In genomic region chr2:235908826-235909225, GRCh38 we compare ENCODE assay signal across 10 cellular contexts.
DNase-seq lines count a peak whose midpoint lies in the region; ATAC-seq and TF ChIP-seq lines count a peak whose summit lies in the region.
"Had no signal": no experiment of that assay in that cellular context is flagged by ENCODE, and none has a peak within 500 bp of the region (broad histone marks: within the 10 kb centered on the region; RNA-seq: fewer than 3 reads in every experiment).

No MANE protein-coding gene starts in this region.

- CTCF ChIA-PET in GM10248 (lab: Yijun Ruan, JAX): no interaction called here

- H3K27me3 ChIP-seq in mesendoderm (ENCODE audit: insufficient read depth, low read length, poor library complexity): no peaks in the 10 kb centered on the region
- no peaks in the 10 kb centered on the region for H3K27me3 ChIP-seq in neuronal stem cell (ENCODE audit: control insufficient read depth in 3 of 3, insufficient read depth in 3 of 3, low read depth in 1 of 3, low read length in 3 of 3)

- no peak overlapping the region for H4K5ac ChIP-seq in mesendoderm (ENCODE audit: low read length)

- no peak overlapping the region for H3K4me3 Mint-ChIP-seq in chondrocyte (ENCODE audit: unreplicated experiment)
- H3K4me3 Mint-ChIP-seq: nephron had no signal

- H3K14ac ChIP-seq in neuronal stem cell (ENCODE audit: low read length): no peak overlapping the region

- POLR2A ChIA-PET in GM10248 (lab: Yijun Ruan, JAX): no interaction called here

- H2BK120ac ChIP-seq in mesendoderm (ENCODE audit: low read depth, low read length): no peak overlapping the region
- H2BK120ac ChIP-seq in neuronal stem cell (ENCODE audit: low read depth, low read length): no peak overlapping the region

- H3K36me3 Mint-ChIP-seq in chondrocyte (ENCODE audit: low read depth): peaks cover 13% of the 10 kb centered on the region

- peak; percentile 71 for ATAC-seq in GM19351 (IDR thresholded peaks at IDR 0.05; ENCODE audit: unreplicated experiment)
- peak; percentile 97 for ATAC-seq in HG02870 (IDR thresholded peaks at IDR 0.05; ENCODE audit: unreplicated experiment)

- H3K4me2 ChIP-seq in mesendoderm (ENCODE audit: low read length): no peak overlapping the region
- no peak overlapping the region for H3K4me2 ChIP-seq in neuronal stem cell (ENCODE audit: insufficient read depth, low read length, poor library complexity, severe bottlenecking)

- H3K18ac ChIP-seq in mesendoderm (ENCODE audit: low read length): no peak overlapping the region
- no peak overlapping the region for H3K18ac ChIP-seq in neuronal stem cell (ENCODE audit: low read length)

- no peak for TF ChIP-seq CTCF in GM10248 (IDR thresholded peaks at IDR 0.05; ENCODE audit: control extremely low read depth, extremely low read depth, low read depth, missing control alignments)
- no peak for TF ChIP-seq CTCF in chondrocyte (IDR thresholded peaks at IDR 0.05)

- H3K36me3 ChIP-seq in mesendoderm (ENCODE audit: control insufficient read depth, insufficient read depth, low read length) (no peaks in the 10 kb centered on the region), neuronal stem cell (replicated peaks in 1 of 2; ENCODE audit: control insufficient read depth in 2 of 2, insufficient read depth in 2 of 2, low read length in 2 of 2) (peaks cover 3 to 43% of the 10 kb centered on the region in 2 donors)

- H3K27me3 Mint-ChIP-seq in chondrocyte (ENCODE audit: low read depth): no peaks in the 10 kb centered on the region

- no peak overlapping the region for H3K27ac ChIP-seq in mesendoderm (ENCODE audit: low read depth, low read length)
- no peak overlapping the region for H3K27ac ChIP-seq in neuronal stem cell (replicated peaks; ENCODE audit: low read length)

- no peak overlapping the region for H3K4ac ChIP-seq in mesendoderm (ENCODE audit: low read depth, low read length)
- H3K4ac ChIP-seq in neuronal stem cell (ENCODE audit: low read length): no peak overlapping the region

- H3K4me1 Mint-ChIP-seq in chondrocyte (ENCODE audit: low read depth): peaks cover 5% of the 10 kb centered on the region

- H3K9me3 Mint-ChIP-seq in chondrocyte (ENCODE audit: low read depth): peaks cover 5% of the 10 kb centered on the region

- H3K79me1 ChIP-seq in mesendoderm (ENCODE audit: low read length) (no peaks in the 10 kb centered on the region), neuronal stem cell (ENCODE audit: low read depth, low read length) (no peaks in the 10 kb centered on the region)

- H3K9ac ChIP-seq in mesendoderm (ENCODE audit: low read length) (no peak overlapping the region), neuronal stem cell (ENCODE audit: low read depth, low read length, poor library complexity) (no peak overlapping the region)

- H4K91ac ChIP-seq in neuronal stem cell (ENCODE audit: low read depth, low read length, poor library complexity): no peak overlapping the region

- no peak overlapping the region for H2AFZ ChIP-seq in neuronal stem cell (ENCODE audit: low read length)

- H2AK5ac ChIP-seq in mesendoderm (ENCODE audit: low read length) (no peak overlapping the region), neuronal stem cell (ENCODE audit: low read depth, low read length) (no peak overlapping the region)

- H3K23ac ChIP-seq in mesendoderm (ENCODE audit: low read length): no peak overlapping the region
- no peak overlapping the region for H3K23ac ChIP-seq in neuronal stem cell (ENCODE audit: low read depth, low read length, poor library complexity)

- no peaks in the 10 kb centered on the region for H3K79me2 ChIP-seq in mesendoderm (ENCODE audit: control insufficient read depth, insufficient read depth, low read length)

- H2BK5ac ChIP-seq in mesendoderm (ENCODE audit: low read length) (no peak overlapping the region), neuronal stem cell (ENCODE audit: low read length) (no peak overlapping the region)

- DNase-seq in GM10248 (ENCODE audit: extremely low spot score) (peak; percentile 65), NAMALWA (ENCODE audit: low spot score) (peak; percentile 14), chondrocyte (ENCODE audit: low spot score) (no peak), mesendoderm (no peak), neuronal stem cell (ENCODE audit: low spot score) (no peak)
- DNase-seq in activated naive CD4-positive, alpha-beta T cell (lab: John Stamatoyannopoulos, UW): no peak
- DNase-seq: stimulated activated naive CD4-positive, alpha-beta T cell treated with Interleukin-2 at 50 U/mL for 16 hours had no signal

- WGBS in mesendoderm (ENCODE audit: extremely low coverage, insufficient coverage, low lambda C conversion rate): no CpG with 5 or more reads among the region's 6 CpGs
- no CpG with 5 or more reads among the region's 6 CpGs for WGBS in neuronal stem cell (ENCODE audit: extremely low coverage in 2 of 2, insufficient read length in 2 of 2, insufficient replicate concordance in 1 of 2), 2 donors

- H3K56ac ChIP-seq in mesendoderm (ENCODE audit: low read length): no peak overlapping the region

- no peak overlapping the region for H2BK12ac ChIP-seq in neuronal stem cell (ENCODE audit: low read length)

- no peak overlapping the region for H3K27ac Mint-ChIP-seq in chondrocyte (ENCODE audit: unreplicated experiment)

- no peak overlapping the region for H4K8ac ChIP-seq in mesendoderm (ENCODE audit: low read depth, low read length)
- H4K8ac ChIP-seq in neuronal stem cell (ENCODE audit: low read depth, low read length): no peak overlapping the region

- H3K9me3 ChIP-seq in neuronal stem cell (replicated peaks in 1 of 2; ENCODE audit: control insufficient read depth in 2 of 2, insufficient read depth in 1 of 2, low read depth in 1 of 2, low read length in 2 of 2): no peaks in the 10 kb centered on the region

- no peak overlapping the region for H2BK15ac ChIP-seq in mesendoderm (replicated peaks; ENCODE audit: low read depth)
- no peak overlapping the region for H2BK15ac ChIP-seq in neuronal stem cell (ENCODE audit: low read length)

- H3K4me3 ChIP-seq in mesendoderm (ENCODE audit: low read length): no peak overlapping the region
- no peak overlapping the region for H3K4me3 ChIP-seq in neuronal stem cell (ENCODE audit: low read length in 2 of 2)

- H3K4me1 ChIP-seq in mesendoderm (ENCODE audit: control insufficient read depth, low read depth, low read length) (peaks cover 5% of the 10 kb centered on the region), neuronal stem cell (ENCODE audit: control insufficient read depth in 2 of 2, insufficient read depth in 1 of 2, low read depth in 1 of 2, low read length in 2 of 2) (peaks cover 2 to 4% of the 10 kb centered on the region in 2 donors)

Comparison
In these comparisons a context has a peak if more than half of its experiments do, and no peak if none do; other contexts are left out.
1. DNase-seq: peak in GM10248 (single experiment) and NAMALWA (single experiment); none in chondrocyte (single experiment), mesendoderm (single experiment), neuronal stem cell (single experiment) and activated naive CD4-positive, alpha-beta T cell (0 of 4).